8 cellular contexts compared by ENCODE assay signal in the genomic region with DNA sequence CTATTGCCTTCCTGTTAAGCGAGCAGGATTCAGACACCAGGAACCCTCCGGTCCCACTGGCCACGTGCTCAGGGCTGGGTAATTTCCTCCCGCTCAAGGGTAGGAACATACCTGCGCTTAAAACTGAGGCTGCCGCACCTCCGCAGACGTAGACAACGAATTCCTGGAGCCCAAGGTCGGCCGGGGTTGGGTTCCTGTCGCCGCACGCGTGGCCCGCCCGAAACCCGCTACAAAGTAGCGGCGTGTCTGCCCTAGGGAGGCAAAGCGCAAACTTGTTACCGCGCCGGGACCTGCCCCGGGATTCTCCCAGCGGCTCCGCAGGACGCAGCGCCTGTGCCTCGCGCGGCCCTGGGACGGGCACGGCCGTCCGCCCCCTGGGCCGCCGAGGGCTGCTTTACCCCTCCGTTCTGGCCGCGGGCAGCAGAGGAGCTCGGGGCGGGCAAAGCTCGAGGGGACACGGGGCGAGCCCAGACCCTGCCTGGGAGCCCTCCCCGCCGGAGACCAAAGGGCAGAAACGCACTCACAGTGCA. TPM values are rescaled to one million over a fixed set of nuclear protein-coding genes. Genes with fewer than 3 reads are reported as not detected.
DNase-seq lines count a peak whose midpoint lies in the region; ATAC-seq and TF ChIP-seq lines count a peak whose summit lies in the region.

No MANE protein-coding gene starts in this region.

- TF ChIP-seq CTCF in Caco-2 (IDR thresholded peaks at IDR 0.05; ENCODE audit: insufficient read depth in 1 of 2, low read depth in 1 of 2, low read length in 1 of 2, severe bottlenecking in 1 of 2, unreplicated experiment in 1 of 2) (no peak), VCaP (conservative IDR thresholded peaks at IDR 0.05) (no peak), natural killer cell (IDR thresholded peaks at IDR 0.05) (no peak)

- H3K36me3 Mint-ChIP-seq in Caco-2 (ENCODE audit: insufficient read depth, unreplicated experiment) (peaks cover 53% of the 10 kb centered on the region), natural killer cell (no peaks in the 10 kb centered on the region)

- intact Hi-C loops in Caco-2 (cut with micrococcal nuclease; ENCODE audit: unreplicated experiment), result loop anchor here (5.0 kb wide), 2 partner anchors 111 to 231 kb away; partner anchors contain the start of gene RASL11B
- intact Hi-C loops in natural killer cell (cut with micrococcal nuclease), result no loop called here

- H3K9me3 Mint-ChIP-seq in Caco-2 (ENCODE audit: unreplicated experiment) (no peaks in the 10 kb centered on the region), natural killer cell (no peaks in the 10 kb centered on the region)

- peak overlapping the region; percentile 98 for H3K4me3 Mint-ChIP-seq in Caco-2 (ENCODE audit: unreplicated experiment)
- peak overlapping the region; percentile 65 for H3K4me3 Mint-ChIP-seq in natural killer cell

- H3K27me3 Mint-ChIP-seq in Caco-2 (ENCODE audit: insufficient read depth, unreplicated experiment) (no peaks in the 10 kb centered on the region), natural killer cell (ENCODE audit: low read depth in 2 of 2) (peaks cover 42 to 62% of the 10 kb centered on the region in 2 donors)

- peak overlapping the region; percentile 77 for H3K4me3 ChIP-seq in Caco-2 (ENCODE audit: low read depth, low read length)

- no peaks in the 10 kb centered on the region for H3K9me3 ChIP-seq in Caco-2

- DNase-seq in Caco-2 (peak in 1 of 2 experiments; percentile 53), natural killer cell (no peak), NCI-H82 (lab: John Stamatoyannopoulos, UW) (no peak), Kasumi-1 (lab: John Stamatoyannopoulos, UW) (no peak)

- POLR2A ChIA-PET in Caco-2 (lab: Charles Lee), result interaction anchor here (0.6 to 1.1 kb wide), 6 partner anchors 28 to 1312 kb away, joined by 3 to 13 read pairs (median 7); no protein-coding TSS in a partner anchor

- BruUV-seq in Caco-2 (replicated peaks; lab: Mats Ljungman, UMichigan), result no TSS peak

- H3K4me1 Mint-ChIP-seq in Caco-2 (ENCODE audit: low read depth, unreplicated experiment) (peaks cover 10% of the 10 kb centered on the region), natural killer cell (peaks cover 6 to 7% of the 10 kb centered on the region in 2 donors)

- peak; percentile 62 for ATAC-seq in esophagus mucosa
- ATAC-seq in natural killer cell, result peak in 2 of 3 donors; percentile 36 to 37
- no peak for ATAC-seq in HG03460 (IDR thresholded peaks at IDR 0.05; ENCODE audit: unreplicated experiment)
- ATAC-seq in GM19395 (IDR thresholded peaks at IDR 0.05; ENCODE audit: unreplicated experiment), result no peak

- H3K27me3 ChIP-seq in Caco-2 (replicated peaks; ENCODE audit: control insufficient read depth, insufficient read depth, low read length), result no peaks in the 10 kb centered on the region

- H3K27ac Mint-ChIP-seq in Caco-2 (ENCODE audit: unreplicated experiment) (peak overlapping the region; percentile 91), natural killer cell (no peak overlapping the region)

- H3K4me1 ChIP-seq in Caco-2, result peaks cover 8% of the 10 kb centered on the region; the same call in 1 of the 2 replicates

- CTCF ChIA-PET in Caco-2 (lab: Charles Lee), result interaction anchor here (0.6 to 1.0 kb wide), 3 partner anchors 62 to 1547 kb away, joined by 3 to 6 read pairs (median 4); no protein-coding TSS in a partner anchor

- peak overlapping the region; percentile 74 for H3K27ac ChIP-seq in VCaP

- peaks cover 1% of the 10 kb centered on the region; the same call in 1 of the 2 replicates for H3K36me3 ChIP-seq in Caco-2 (ENCODE audit: control insufficient read depth, insufficient read depth, low read length)

RNA-seq across cellular contexts. Expression of gene ERVMER34-1, which starts 0.3 kb away (rescaled TPM):
- 73.3 and 85.6 TPM in 2 replicates for total RNA-seq in Caco-2 (2022)
- 5.1 TPM for total RNA-seq in esophagus mucosa
- not detected for total RNA-seq in natural killer cell

Comparison
In these comparisons a context has a peak if more than half of its experiments do, and no peak if none do; other contexts are left out.
1. ATAC-seq: peak in esophagus mucosa (single experiment) and natural killer cell (2 of 3); none in HG03460 (single experiment) and GM19395 (single experiment).
2. RNA of gene ERVMER34-1, which starts 0.3 kb away (total RNA-seq): 73.3 to 85.6 TPM in Caco-2; 5.1 TPM in esophagus mucosa (single experiment) and not detected in natural killer cell; every median in the first group is over 10 times any median in the second.